Comparison of ENCODE assay signal across 16 cellular contexts in genomic region chr9:98851730-98852462, GRCh38. TPM values are rescaled to one million over a fixed set of nuclear protein-coding genes. Genes with fewer than 3 reads are reported as not detected.
DNase-seq lines count a peak whose midpoint lies in the region; ATAC-seq, FAIRE-seq and TF ChIP-seq lines count a peak whose summit lies in the region.
"Had no signal": no experiment of that assay in that cellular context is flagged by ENCODE, and none has a peak within 500 bp of the region (broad histone marks: within the 10 kb centered on the region; RNA-seq: fewer than 3 reads in every experiment).

No MANE protein-coding gene starts in this region.

- no peak for TF ChIP-seq EP300 in gastroesophageal sphincter (IDR thresholded peaks at IDR 0.05)

- no peak for TF ChIP-seq POLR2A in gastroesophageal sphincter (IDR thresholded peaks at IDR 0.05)

- TF ChIP-seq CTCF in gastroesophageal sphincter (IDR thresholded peaks at IDR 0.05): no peak

- peaks cover 9% of the 10 kb centered on the region for H3K4me1 Mint-ChIP-seq in activated CD4-positive, alpha-beta T cell treated with anti-CD3 and anti-CD28 coated beads for 36 hours
- H3K4me1 Mint-ChIP-seq in activated CD4-positive, alpha-beta memory T cell treated with anti-CD3 and anti-CD28 coated beads for 36 hours (ENCODE audit: low read depth): peaks cover 10% of the 10 kb centered on the region
- H3K4me1 Mint-ChIP-seq: activated naive CD4-positive, alpha-beta T cell treated with anti-CD3 and anti-CD28 coated beads, Interleukin-2, amount 50 U/mL, for 24 hours had no signal

- H3K4me3 ChIP-seq in gastroesophageal sphincter: no peak overlapping the region
- H3K4me3 ChIP-seq: prostate gland, tibial nerve had no signal

- peaks cover 0 to 48% (median 0%) of the 10 kb centered on the region in 3 donors for H3K4me1 ChIP-seq in gastroesophageal sphincter
- H3K4me1 ChIP-seq: prostate gland had no signal

- peak; percentile 68 for DNase-seq in activated CD4-positive, alpha-beta T cell treated with anti-CD3 and anti-CD28 coated beads for 36 hours
- no peak for DNase-seq in activated CD4-positive, alpha-beta T cell treated with anti-CD3 and anti-CD28 coated beads, Interleukin-2, amount 50 U/mL, for 1 hour
- peak; percentile 56 for DNase-seq in activated CD4-positive, alpha-beta memory T cell treated with anti-CD3 and anti-CD28 coated beads for 36 hours
- DNase-seq in stimulated activated CD8-positive, alpha-beta memory T cell treated with anti-CD3 and anti-CD28 coated beads, Interleukin-2, amount 100 ng/mL, for 48 hours (ENCODE audit: low read depth in 2 of 2): peak; percentile 14 to 22
- DNase-seq in NCI-H526 (lab: John Stamatoyannopoulos, UW) (no peak), RCC 7860 (ENCODE audit: low spot score) (no peak)
- DNase-seq: Calu3, NCI-H2227 treated with DMSO at 0.1 percent for 48 hours had no signal

- POLR2A ChIA-PET in activated CD4-positive, alpha-beta T cell treated with anti-CD3 and anti-CD28 coated beads for 36 hours (lab: Charles Lee): no interaction called here
- POLR2A ChIA-PET in activated CD4-positive, alpha-beta memory T cell treated with anti-CD3 and anti-CD28 coated beads for 36 hours (lab: Charles Lee): no interaction called here

- no peaks in the 10 kb centered on the region for H3K27me3 ChIP-seq in gastroesophageal sphincter
- H3K27me3 ChIP-seq: tibial nerve had no signal

- CTCF ChIA-PET in activated CD4-positive, alpha-beta T cell treated with anti-CD3 and anti-CD28 coated beads for 36 hours (lab: Charles Lee): interaction anchor here (0.6 to 7.9 kb wide), 3 partner anchors 14 to 286 kb away, joined by 3 to 76 read pairs (median 3); no protein-coding TSS in a partner anchor
- CTCF ChIA-PET in activated CD4-positive, alpha-beta memory T cell treated with anti-CD3 and anti-CD28 coated beads for 36 hours (lab: Charles Lee): interaction anchor here (1.4 kb wide), 1 partner anchor 147 kb away, joined by 5 read pairs; no protein-coding TSS in a partner anchor

- H3K9me3 ChIP-seq in gastroesophageal sphincter: no peaks in the 10 kb centered on the region
- H3K9me3 ChIP-seq: prostate gland, tibial nerve had no signal

- peak; percentile 34 for ATAC-seq in activated CD4-positive, alpha-beta T cell treated with anti-CD3 and anti-CD28 coated beads for 36 hours
- ATAC-seq in gastroesophageal sphincter (no peak), HG02610 (IDR thresholded peaks at IDR 0.05; ENCODE audit: unreplicated experiment) (no peak)

- H3K9me3 Mint-ChIP-seq in activated CD4-positive, alpha-beta T cell treated with anti-CD3 and anti-CD28 coated beads for 36 hours (ENCODE audit: low read depth): peaks cover 2% of the 10 kb centered on the region
- H3K9me3 Mint-ChIP-seq in activated CD4-positive, alpha-beta memory T cell treated with anti-CD3 and anti-CD28 coated beads for 36 hours: peaks cover 11% of the 10 kb centered on the region
- H3K9me3 Mint-ChIP-seq: activated naive CD4-positive, alpha-beta T cell treated with anti-CD3 and anti-CD28 coated beads, Interleukin-2, amount 50 U/mL, for 24 hours had no signal

- H3K27ac Mint-ChIP-seq in activated CD4-positive, alpha-beta T cell treated with anti-CD3 and anti-CD28 coated beads for 36 hours: no peak overlapping the region
- no peak overlapping the region for H3K27ac Mint-ChIP-seq in activated CD4-positive, alpha-beta memory T cell treated with anti-CD3 and anti-CD28 coated beads for 36 hours
- H3K27ac Mint-ChIP-seq: activated naive CD4-positive, alpha-beta T cell treated with anti-CD3 and anti-CD28 coated beads, Interleukin-2, amount 50 U/mL, for 24 hours had no signal

- H3K36me3 Mint-ChIP-seq in activated CD4-positive, alpha-beta T cell treated with anti-CD3 and anti-CD28 coated beads for 36 hours (ENCODE audit: low read depth): peaks cover 6% of the 10 kb centered on the region
- H3K36me3 Mint-ChIP-seq in activated CD4-positive, alpha-beta memory T cell treated with anti-CD3 and anti-CD28 coated beads for 36 hours: peaks cover 3% of the 10 kb centered on the region

- H3K27ac ChIP-seq in gastroesophageal sphincter: peak overlapping the region in 3 of 4 donors; percentile 1 to 25 (median 12)
- H3K27ac ChIP-seq: HL-60, prostate gland, tibial nerve had no signal

- 66 to 75% methylated on average over 3 to 6 of the region's 6 CpGs for WGBS in gastroesophageal sphincter (ENCODE audit: low coverage in 1 of 2), 2 donors

- no peak for FAIRE-seq in RCC 7860 (lab: Jason Lieb, UNC)
- FAIRE-seq: A204.1, colon had no signal

- H3K4me3 Mint-ChIP-seq in activated CD4-positive, alpha-beta T cell treated with anti-CD3 and anti-CD28 coated beads for 36 hours: no peak overlapping the region
- no peak overlapping the region for H3K4me3 Mint-ChIP-seq in activated CD4-positive, alpha-beta memory T cell treated with anti-CD3 and anti-CD28 coated beads for 36 hours
- H3K4me3 Mint-ChIP-seq: activated naive CD4-positive, alpha-beta T cell treated with anti-CD3 and anti-CD28 coated beads, Interleukin-2, amount 50 U/mL, for 24 hours had no signal

- intact Hi-C loops in activated CD4-positive, alpha-beta T cell treated with anti-CD3 and anti-CD28 coated beads for 36 hours (cut with DNase I, micrococcal nuclease): no loop called here
- intact Hi-C loops in activated CD4-positive, alpha-beta memory T cell treated with anti-CD3 and anti-CD28 coated beads for 36 hours (cut with micrococcal nuclease): no loop called here

- H3K36me3 ChIP-seq in gastroesophageal sphincter: no peaks in the 10 kb centered on the region
- H3K36me3 ChIP-seq: prostate gland, tibial nerve had no signal

- H3K27me3 Mint-ChIP-seq in activated CD4-positive, alpha-beta T cell treated with anti-CD3 and anti-CD28 coated beads for 36 hours: no peaks in the 10 kb centered on the region
- peaks cover 8% of the 10 kb centered on the region for H3K27me3 Mint-ChIP-seq in activated CD4-positive, alpha-beta memory T cell treated with anti-CD3 and anti-CD28 coated beads for 36 hours
- H3K27me3 Mint-ChIP-seq: activated naive CD4-positive, alpha-beta T cell treated with anti-CD3 and anti-CD28 coated beads, Interleukin-2, amount 50 U/mL, for 24 hours had no signal

RNA-seq across cellular contexts. Expression of gene GALNT12, which starts 44.4 kb away (rescaled TPM):
- 10 to 100 TPM; 10.2 to 12.7 TPM for total RNA-seq in activated CD4-positive, alpha-beta T cell treated with anti-CD3 and anti-CD28 coated beads for 36 hours
- total RNA-seq in activated CD4-positive, alpha-beta memory T cell treated with anti-CD3 and anti-CD28 coated beads for 36 hours: 1 to 10 TPM; 6.3 to 7.9 TPM
- total RNA-seq in gastroesophageal sphincter: 10 to 100 TPM; 13.7 to 34.6 (median 15.2) TPM

RNA-seq across cellular contexts. Expression of gene ANKS6, which starts 55.5 kb away (rescaled TPM):
- total RNA-seq in activated CD4-positive, alpha-beta T cell treated with anti-CD3 and anti-CD28 coated beads for 36 hours: 10 to 100 TPM; 15.8 to 17.4 TPM
- total RNA-seq in activated CD4-positive, alpha-beta memory T cell treated with anti-CD3 and anti-CD28 coated beads for 36 hours: 10 to 100 TPM; 13.0 to 16.0 TPM
- total RNA-seq in gastroesophageal sphincter: 10 to 100 TPM; 17.6 to 38.4 (median 22.8) TPM

Comparison
In these comparisons a context has a peak if more than half of its experiments do, and no peak if none do; other contexts are left out.
1. DNase-seq: peak in activated CD4-positive, alpha-beta T cell treated with anti-CD3 and anti-CD28 coated beads for 36 hours (single experiment), activated CD4-positive, alpha-beta memory T cell treated with anti-CD3 and anti-CD28 coated beads for 36 hours (single experiment) and stimulated activated CD8-positive, alpha-beta memory T cell treated with anti-CD3 and anti-CD28 coated beads, Interleukin-2, amount 100 ng/mL, for 48 hours (2 of 2); none in activated CD4-positive, alpha-beta T cell treated with anti-CD3 and anti-CD28 coated beads, Interleukin-2, amount 50 U/mL, for 1 hour (single experiment), NCI-H526 (0 of 2) and RCC 7860 (single experiment).